8 cellular contexts compared by ENCODE assay signal in the genomic region with DNA sequence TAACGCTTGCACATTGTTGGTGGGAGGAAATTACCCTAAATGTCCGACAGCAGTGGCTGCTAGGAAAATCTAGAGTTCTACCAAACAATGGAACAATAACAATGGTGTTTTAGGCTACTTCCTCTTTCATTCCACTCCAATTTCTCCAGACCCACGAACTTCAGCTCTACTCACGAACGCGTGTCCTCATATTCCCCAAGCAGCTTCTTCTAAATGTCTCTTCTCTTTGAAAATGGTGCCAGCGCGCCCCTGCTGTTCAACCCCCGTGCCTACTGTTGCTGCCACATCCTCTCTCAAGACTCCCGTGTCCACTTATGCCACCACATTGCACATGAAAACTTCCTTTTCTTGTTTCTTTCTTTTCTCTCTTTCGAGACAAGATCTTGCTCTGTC. TPM values are rescaled to one million over a fixed set of nuclear protein-coding genes. Genes with fewer than 3 reads are reported as not detected.
DNase-seq lines count a peak whose midpoint lies in the region; ATAC-seq and TF ChIP-seq lines count a peak whose summit lies in the region.

No MANE protein-coding gene starts in this region.

- H3K4me3 ChIP-seq in GM08714 (ENCODE audit: low read length): peak overlapping the region; percentile 51; the same call in 1 of the 2 replicates
- peak overlapping the region; percentile 28 for H3K4me3 ChIP-seq in HFF-Myc (replicated peaks; ENCODE audit: low read depth, low read length)
- H3K4me3 ChIP-seq in right atrium auricular region: no peak overlapping the region

- no peaks in the 10 kb centered on the region for H3K36me3 ChIP-seq in right atrium auricular region

- H3K27me3 ChIP-seq in right atrium auricular region: peaks cover 24 to 36% of the 10 kb centered on the region in 2 donors

- peak; percentile 33 to 78 (median 46) for ATAC-seq in T-cell (replicated peaks in 1 of 4)

- H3K4me3 Mint-ChIP-seq in T-cell: peak overlapping the region; percentile 38 to 82 (median 68)
- H3K4me3 Mint-ChIP-seq in immature natural killer cell: peak overlapping the region; percentile 50 to 83 (median 81)

- no peaks in the 10 kb centered on the region for H3K9me3 ChIP-seq in right atrium auricular region

- H3K27me3 Mint-ChIP-seq in T-cell: peaks cover 4 to 74% of the 10 kb centered on the region in 2 donors
- H3K27me3 Mint-ChIP-seq in immature natural killer cell (ENCODE audit: low read depth in 3 of 3): peaks cover 24 to 69% (median 55%) of the 10 kb centered on the region in 3 donors

- POLR2A ChIA-PET in T-cell (lab: Charles Lee): no interaction called here

- CTCF ChIA-PET in T-cell (lab: Charles Lee): interaction anchor here (0.7 to 1.8 kb wide), 8 partner anchors 9 to 50 kb away, joined by 3 to 7 read pairs (median 4); a partner anchor contains a TSS

- H3K36me3 Mint-ChIP-seq in T-cell (no peaks in the 10 kb centered on the region), immature natural killer cell (peaks cover 0 to 5% (median 0%) of the 10 kb centered on the region in 3 donors)

- DNase-seq in HFF-Myc (ENCODE audit: extremely low read depth, low read depth): no peak
- DNase-seq in T-cell: peak in 11 of 34 experiments; percentile 38 to 79 (median 70)
- DNase-seq in immature natural killer cell: no peak
- DNase-seq in SKM-1 treated with dmso at 0.1 percent for 144 hours (lab: John Stamatoyannopoulos, UW; ENCODE audit: unreplicated experiment): no peak
- DNase-seq in NCI-H2196 (lab: John Stamatoyannopoulos, UW; ENCODE audit: unreplicated experiment): no peak
- DNase-seq in SKM-1 (lab: John Stamatoyannopoulos, UW; ENCODE audit: unreplicated experiment): no peak
- no peak for DNase-seq in right atrium auricular region (ENCODE audit: low spot score)

- no peak overlapping the region for H3K27ac ChIP-seq in right atrium auricular region

- TF ChIP-seq CTCF in HFF-Myc (IDR thresholded peaks at IDR 0.05; ENCODE audit: low read depth, low read length, missing control alignments) (peak; percentile 32), right atrium auricular region (IDR thresholded peaks at IDR 0.05) (peak in 1 of 2 donors; percentile 29)

- H3K4me1 Mint-ChIP-seq in T-cell: peaks cover 24 to 38% (median 32%) of the 10 kb centered on the region in 3 donors
- peaks cover 35 to 38% of the 10 kb centered on the region in 2 donors for H3K4me1 Mint-ChIP-seq in immature natural killer cell

- no peaks in the 10 kb centered on the region for H3K9me3 Mint-ChIP-seq in T-cell
- peaks cover 0 to 5% (median 0%) of the 10 kb centered on the region in 6 donors for H3K9me3 Mint-ChIP-seq in immature natural killer cell

- peaks cover 0 to 20% of the 10 kb centered on the region in 2 donors for H3K4me1 ChIP-seq in right atrium auricular region

- H3K27ac Mint-ChIP-seq in T-cell (peak overlapping the region; percentile 3 to 35), immature natural killer cell (peak overlapping the region in 5 of 6 donors; percentile 47 to 91 (median 52))

RNA-seq across cellular contexts. Expression of a gene that starts 25.6 kb away (rescaled TPM):
- total RNA-seq in T-cell (not detected), right atrium auricular region (not detected)
- polyA plus RNA-seq in immature natural killer cell: not detected

RNA-seq across cellular contexts. Expression of a gene that starts 32.0 kb away (rescaled TPM):
- total RNA-seq in T-cell (1 to 10 TPM; 1.6 to 3.1 (median 3.0) TPM), right atrium auricular region (1 to 10 TPM; 4.1 to 7.7 TPM)
- under 1 TPM in 1 of 3 donors, not detected in 2; 0.50 TPM for polyA plus RNA-seq in immature natural killer cell

RNA-seq across cellular contexts. Expression of a gene that starts 42.1 kb away (rescaled TPM):
- not detected for total RNA-seq in T-cell
- not detected for polyA plus RNA-seq in immature natural killer cell
- total RNA-seq in right atrium auricular region: not detected

RNA-seq across cellular contexts. Expression of a gene that starts 50.1 kb away (rescaled TPM):
- 10 to 100 TPM; 32.2 to 46.2 (median 36.7) TPM for total RNA-seq in T-cell
- 1 to 10 TPM in 2 of 3 donors, under 1 TPM in 1; 0.80 to 2.3 (median 1.7) TPM for polyA plus RNA-seq in immature natural killer cell
- 10 to 100 TPM; 10.0 to 11.2 TPM for total RNA-seq in right atrium auricular region

Comparison
In these comparisons a context has a peak if more than half of its experiments do, and no peak if none do; other contexts are left out.
1. H3K4me3 ChIP-seq: peak in GM08714 (single experiment) and HFF-Myc (single experiment); none in right atrium auricular region (0 of 2).